17 cellular contexts compared by ENCODE assay signal in the genomic region with DNA sequence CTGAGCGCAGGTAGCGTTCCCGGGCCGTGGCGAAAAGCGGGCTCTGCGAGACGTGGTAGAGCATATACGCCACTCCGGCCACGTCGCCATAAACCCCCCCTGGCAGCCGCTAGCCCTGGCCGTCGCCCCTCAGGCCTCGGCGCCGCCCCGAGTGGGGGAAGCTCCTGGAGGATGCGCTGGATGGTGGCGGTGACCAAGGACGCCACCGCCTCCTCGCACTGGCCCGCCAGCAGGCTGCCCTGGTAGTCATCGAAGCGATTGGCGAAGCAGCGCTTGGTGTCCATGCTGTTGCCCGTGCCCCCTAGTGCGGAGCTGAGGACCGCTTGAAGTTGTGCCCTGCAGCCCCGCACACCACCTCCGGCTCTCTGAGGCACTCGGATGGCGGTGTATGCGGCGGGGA. TPM values are rescaled to one million over a fixed set of nuclear protein-coding genes. Genes with fewer than 3 reads are reported as not detected.
DNase-seq lines count a peak whose midpoint lies in the region; ATAC-seq and TF ChIP-seq lines count a peak whose summit lies in the region.
"Not testable (repeated sequence)": the region's sequence is repeated elsewhere in the genome, so short reads cannot be mapped to it uniquely, and the experiment has no call there.
"Had no signal": no experiment of that assay in that cellular context is flagged by ENCODE, and none has a peak within 500 bp of the region (broad histone marks: within the 10 kb centered on the region; RNA-seq: fewer than 3 reads in every experiment).

No MANE protein-coding gene starts in this region.

- H3K4me3 Mint-ChIP-seq in Calu3 (ENCODE audit: low read depth, unreplicated experiment) (peak overlapping the region; percentile 75), type B pancreatic cell (peak overlapping the region; percentile 67)

- not testable (repeated sequence) for BruUV-seq in Calu3 (replicated peaks; lab: Mats Ljungman, UMichigan)

- in situ Hi-C loops in astrocyte of the cerebellum (cut with HindIII; ENCODE audit: low sequenced_read_pairs): not testable (repeated sequence)

- TF ChIP-seq RAD21 in Ishikawa (IDR thresholded peaks at IDR 0.05; ENCODE audit: low read depth): not testable (repeated sequence)

- not testable (repeated sequence) for TF ChIP-seq CTCF in Calu3 (IDR thresholded peaks at IDR 0.05; ENCODE audit: unreplicated experiment); astrocyte of the cerebellum (IDR thresholded peaks at IDR 0.05; ENCODE audit: low read depth, low read length, missing control alignments); epithelial cell of proximal tubule (conservative IDR thresholded peaks at IDR 0.05; ENCODE audit: low read depth, low read length); mucosa of descending colon (IDR thresholded peaks at IDR 0.05); type B pancreatic cell (conservative IDR thresholded peaks at IDR 0.05)

- not testable (repeated sequence) for H3K27ac Mint-ChIP-seq in Calu3 (ENCODE audit: unreplicated experiment); type B pancreatic cell

- DNase-seq in Calu3; astrocyte of the cerebellum (ENCODE audit: low read depth); epithelial cell of proximal tubule (ENCODE audit: low read depth); type B pancreatic cell (ENCODE audit: extremely low spot score, unreplicated experiment): not testable (repeated sequence)
- DNase-seq in mucosa of descending colon: peak in 1 of 3 donors; percentile 31
- DNase-seq in retina: peak; percentile 68

- peak; percentile 15 for ATAC-seq in mucosa of descending colon

- H3K4me3 ChIP-seq in astrocyte of the cerebellum (ENCODE audit: low read depth, low read length): peak overlapping the region; percentile 39
- H3K4me3 ChIP-seq in epithelial cell of proximal tubule (ENCODE audit: low read depth, low read length): peak overlapping the region; percentile 8
- peak overlapping the region; percentile 47; the same call in 1 of the 2 replicates for H3K4me3 ChIP-seq in iPS-20b (ENCODE audit: low read length)
- not testable (repeated sequence) for H3K4me3 ChIP-seq in mucosa of descending colon

- H3K9me3 ChIP-seq in iPS-20b (ENCODE audit: insufficient read depth, low read depth, low read length); mucosa of descending colon: not testable (repeated sequence)

- H3K4me1 Mint-ChIP-seq in Calu3 (ENCODE audit: low read depth, unreplicated experiment); type B pancreatic cell (ENCODE audit: unreplicated experiment): not testable (repeated sequence)

- CTCF ChIA-PET in Calu3 (lab: Charles Lee): interaction anchor here (1.1 kb wide), 1 partner anchor 11 kb away, joined by 3 read pairs; no protein-coding TSS in a partner anchor

- not testable (repeated sequence) for H3K4me1 ChIP-seq in iPS-20b (ENCODE audit: insufficient read depth, low read length); mucosa of descending colon (ENCODE audit: low read depth)

- H3K9me3 Mint-ChIP-seq in Calu3 (ENCODE audit: low read depth, unreplicated experiment); type B pancreatic cell: not testable (repeated sequence)

- intact Hi-C loops in Calu3 (cut with micrococcal nuclease; ENCODE audit: unreplicated experiment): loop anchor here (2.0 kb wide), 1 partner anchor 75 kb away; no protein-coding TSS in a partner anchor
- intact Hi-C loops in mucosa of descending colon (cut with DNase I, micrococcal nuclease): not testable (repeated sequence)

- not testable (repeated sequence) for H3K9ac ChIP-seq in iPS-20b (ENCODE audit: low read depth, low read length)

- peaks cover 12% of the 10 kb centered on the region for H3K36me3 Mint-ChIP-seq in Calu3 (ENCODE audit: insufficient read depth, unreplicated experiment)
- H3K36me3 Mint-ChIP-seq in type B pancreatic cell: not testable (repeated sequence)

- H3K36me3 ChIP-seq in iPS-20b (ENCODE audit: insufficient read depth, low read depth, low read length); mucosa of descending colon (ENCODE audit: low read depth): not testable (repeated sequence)

- H3K27me3 ChIP-seq in iPS-20b (ENCODE audit: insufficient read depth, low read length): peaks cover 15% of the 10 kb centered on the region

- TF ChIP-seq EP300 in Ishikawa (IDR thresholded peaks at IDR 0.05; ENCODE audit: borderline replicate concordance): not testable (repeated sequence)

- H3K27ac ChIP-seq in iPS-20b (ENCODE audit: low read length): not testable (repeated sequence)

- H3K27me3 Mint-ChIP-seq in Calu3 (ENCODE audit: unreplicated experiment): not testable (repeated sequence)
- peaks cover 24% of the 10 kb centered on the region for H3K27me3 Mint-ChIP-seq in type B pancreatic cell

TF ChIP-seq in Ishikawa, 13 proteins besides CTCF, POLR2A, EP300 and RAD21:
- TF ChIP-seq, protein P1, sequence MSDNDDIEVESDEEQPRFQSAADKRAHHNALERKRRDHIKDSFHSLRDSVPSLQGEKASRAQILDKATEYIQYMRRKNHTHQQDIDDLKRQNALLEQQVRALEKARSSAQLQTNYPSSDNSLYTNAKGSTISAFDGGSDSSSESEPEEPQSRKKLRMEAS (IDR thresholded peaks at IDR 0.05): peak; percentile 39; the same call in 1 of the 2 replicates

RNA-seq across cellular contexts. Expression of a gene that starts 22.4 kb away (rescaled TPM):
- total RNA-seq in Calu3 (2022): not detected in 2 replicates
- total RNA-seq in epithelial cell of proximal tubule: not detected in 2 replicates
- total RNA-seq in mucosa of descending colon: not detected
- total RNA-seq in type B pancreatic cell (ENCODE audit: low replicate concordance): not detected in 2 replicates
- total RNA-seq: activated CD8-positive, alpha-beta T cell treated with anti-CD3 and anti-CD28 coated beads for 36 hours; dermis microvascular lymphatic vessel endothelial cell; frontal cortex; K562; left ventricle myocardium superior; NCI-H460; PC-3; sciatic nerve; temporal lobe had no signal
